Comparison of ENCODE assay signal across 8 cellular contexts in genomic region chr16:70345840-70346239, GRCh38. TPM values are rescaled to one million over a fixed set of nuclear protein-coding genes. Genes with fewer than 3 reads are reported as not detected.
DNase-seq lines count a peak whose midpoint lies in the region; TF ChIP-seq lines count a peak whose summit lies in the region.

No MANE protein-coding gene starts in this region.

- peak overlapping the region; percentile 78 for H3K27ac ChIP-seq in VCaP

- DNase-seq in GM12864 (ENCODE audit: low read depth) (no peak), fibroblast of villous mesenchyme (ENCODE audit: low read depth) (no peak), retinal pigment epithelial cell (ENCODE audit: low read depth) (no peak), DMS79 (lab: John Stamatoyannopoulos, UW) (no peak), UCSD-AML1 (lab: John Stamatoyannopoulos, UW; ENCODE audit: unreplicated experiment) (no peak), COLO829 (ENCODE audit: low spot score) (no peak)
- DNase-seq in stimulated activated CD4-positive, alpha-beta T cell treated with anti-CD3 and anti-CD28 coated beads, Interleukin-4, amount 100 ng/mL, for 24 hours: no peak

- H3K4me3 ChIP-seq in GM12864 (ENCODE audit: low read depth, low read length): peak overlapping the region; percentile 73
- peak overlapping the region; percentile 98 for H3K4me3 ChIP-seq in fibroblast of villous mesenchyme (ENCODE audit: low read depth, low read length)
- peak overlapping the region; percentile 98 for H3K4me3 ChIP-seq in retinal pigment epithelial cell (ENCODE audit: low read length)

- no peak for TF ChIP-seq CTCF in GM12864 (IDR thresholded peaks at IDR 0.05; ENCODE audit: low read depth, low read length, missing control alignments)
- TF ChIP-seq CTCF in VCaP (conservative IDR thresholded peaks at IDR 0.05): no peak
- TF ChIP-seq CTCF in fibroblast of villous mesenchyme (IDR thresholded peaks at IDR 0.05; ENCODE audit: insufficient read depth, low read depth, low read length): no peak
- TF ChIP-seq CTCF in retinal pigment epithelial cell (conservative IDR thresholded peaks at IDR 0.05; ENCODE audit: low read depth, low read length): no peak

RNA-seq across cellular contexts. Expression of gene DDX19A, which starts 0.9 kb away (rescaled TPM):
- total RNA-seq in fibroblast of villous mesenchyme: 41.6 and 49.7 TPM in 2 replicates

RNA-seq across cellular contexts. Expression of gene DDX19B, which starts 46.9 kb away (rescaled TPM):
- 23.7 and 29.0 TPM in 2 replicates for total RNA-seq in fibroblast of villous mesenchyme

RNA-seq across cellular contexts. Expression of gene AARS1, which starts 56.5 kb away (rescaled TPM):
- 113 and 164 TPM in 2 replicates for total RNA-seq in fibroblast of villous mesenchyme
